ENCODE assay signal across 16 cellular contexts in the genomic region with DNA sequence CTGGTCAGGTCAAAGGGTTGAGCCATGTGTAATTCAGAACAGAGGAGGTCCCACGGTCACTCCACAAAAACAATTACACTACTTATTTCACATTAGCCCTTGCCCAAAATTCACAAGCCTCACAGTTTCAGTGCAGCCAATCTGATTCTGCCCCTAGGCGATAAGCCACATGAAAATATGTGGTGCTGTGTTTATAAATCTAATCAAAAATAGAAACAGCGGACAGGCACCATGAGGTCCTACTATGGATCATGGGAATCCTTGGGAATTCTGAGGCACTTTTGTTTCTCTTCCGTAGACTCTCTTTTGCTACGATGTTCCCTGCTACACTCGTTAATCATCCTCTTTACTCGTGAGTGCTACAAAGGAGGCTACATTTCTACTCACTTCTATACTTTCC.
"Had no signal": no experiment of that assay in that cellular context is flagged by ENCODE, and none has a peak within 500 bp of the region (broad histone marks: within the 10 kb centered on the region; RNA-seq: fewer than 3 reads in every experiment).

No MANE protein-coding gene starts in this region.

- H3K9me3 ChIP-seq: heart left ventricle, right atrium auricular region had no signal

- H3K4me3 Mint-ChIP-seq: naive thymus-derived CD4-positive, alpha-beta T cell; stimulated activated naive B cell treated with anti-CD40 and anti-IgM and Interleukin-4, amounts not matched to agents 10 μg/mL and 1 μg/mL and 100 μg/mL, for 72 hours; stimulated activated naive CD8-positive, alpha-beta T cell treated with anti-CD3 and anti-CD28 coated beads, Interleukin-15, amount 100 ng/mL, for 72 hours had no signal

- H3K4me1 ChIP-seq: heart left ventricle, right atrium auricular region, sigmoid colon had no signal

- H3K27me3 Mint-ChIP-seq: naive thymus-derived CD4-positive, alpha-beta T cell; stimulated activated naive B cell treated with anti-CD40 and anti-IgM and Interleukin-4, amounts not matched to agents 10 μg/mL and 1 μg/mL and 100 μg/mL, for 72 hours; stimulated activated naive CD8-positive, alpha-beta T cell treated with anti-CD3 and anti-CD28 coated beads, Interleukin-15, amount 100 ng/mL, for 72 hours had no signal

- ATAC-seq: heart left ventricle; left colon; left ventricle myocardium superior; naive thymus-derived CD4-positive, alpha-beta T cell; stimulated activated naive B cell treated with anti-CD40 and anti-IgM and Interleukin-4, amounts not matched to agents 10 μg/mL and 1 μg/mL and 100 μg/mL, for 72 hours; stimulated activated naive CD8-positive, alpha-beta T cell treated with anti-CD3 and anti-CD28 coated beads, Interleukin-15, amount 100 ng/mL, for 72 hours had no signal

- H3K36me3 Mint-ChIP-seq: naive thymus-derived CD4-positive, alpha-beta T cell; stimulated activated naive B cell treated with anti-CD40 and anti-IgM and Interleukin-4, amounts not matched to agents 10 μg/mL and 1 μg/mL and 100 μg/mL, for 72 hours had no signal

- H3K4me1 Mint-ChIP-seq: naive thymus-derived CD4-positive, alpha-beta T cell; stimulated activated naive B cell treated with anti-CD40 and anti-IgM and Interleukin-4, amounts not matched to agents 10 μg/mL and 1 μg/mL and 100 μg/mL, for 72 hours; stimulated activated naive CD8-positive, alpha-beta T cell treated with anti-CD3 and anti-CD28 coated beads, Interleukin-15, amount 100 ng/mL, for 72 hours had no signal

- H3K36me3 ChIP-seq: heart left ventricle, right atrium auricular region, sigmoid colon had no signal

- H3K27ac Mint-ChIP-seq: naive thymus-derived CD4-positive, alpha-beta T cell; stimulated activated naive B cell treated with anti-CD40 and anti-IgM and Interleukin-4, amounts not matched to agents 10 μg/mL and 1 μg/mL and 100 μg/mL, for 72 hours; stimulated activated naive CD8-positive, alpha-beta T cell treated with anti-CD3 and anti-CD28 coated beads, Interleukin-15, amount 100 ng/mL, for 72 hours had no signal

- H3K27ac ChIP-seq: heart left ventricle, right atrium auricular region, sigmoid colon, skin epidermis had no signal

- H3K4me3 ChIP-seq: heart left ventricle, lung, right atrium auricular region, sigmoid colon, skin epidermis had no signal

- DNase-seq: heart left ventricle; hippocampal formation; left colon; left ventricle myocardium superior; mesenchymal stem cell; naive thymus-derived CD4-positive, alpha-beta T cell; posterior cingulate gyrus; sigmoid colon; stimulated activated CD4-positive, alpha-beta T cell treated with anti-CD3 and anti-CD28 coated beads, Interleukin-2, amount 100 ng/mL, for 24 hours; stimulated activated CD4-positive, alpha-beta T cell treated with anti-CD3 and anti-CD28 coated beads, Interleukin-4, amount 100 ng/mL, for 4 hours; stimulated activated naive B cell treated with anti-CD40 and anti-IgM and Interleukin-4, amounts not matched to agents 10 μg/mL and 1 μg/mL and 100 μg/mL, for 72 hours; stimulated activated naive CD8-positive, alpha-beta T cell treated with anti-CD3 and anti-CD28 coated beads, Interleukin-15, amount 100 ng/mL, for 72 hours; trophoblast cell had no signal

- H3K27me3 ChIP-seq: heart left ventricle, right atrium auricular region, sigmoid colon had no signal
